ENCODE assay signal across 18 cellular contexts in genomic region chr13:90416938-90417337, GRCh38.
A peak's percentile ranks its signal among the peaks of the same experiment; 100 is the strongest.
DNase-seq lines count a peak whose midpoint lies in the region; ATAC-seq, FAIRE-seq and TF ChIP-seq lines count a peak whose summit lies in the region.
"Had no signal": no experiment of that assay in that cellular context is flagged by ENCODE, and none has a peak within 500 bp of the region (broad histone marks: within the 10 kb centered on the region; RNA-seq: fewer than 3 reads in every experiment).

No MANE protein-coding gene starts in this region.

- H3K27me3 ChIP-seq in A673 (replicated peaks; ENCODE audit: insufficient read depth, low read depth, low read length, poor library complexity) (no peaks in the 10 kb centered on the region), K562 (ENCODE audit: control insufficient read depth in 2 of 2, insufficient read depth in 2 of 2, low read length in 2 of 2) (no peaks in the 10 kb centered on the region)
- H3K27me3 ChIP-seq: SJCRH30 had no signal

- POLR2A ChIA-PET in A673 (lab: Charles Lee; ENCODE audit: low non-redundant PET) (no interaction called here), K562 (lab: Yijun Ruan, JAX) (no interaction called here)

- H3K4me1 ChIP-seq in A673 (ENCODE audit: insufficient read depth, low read length, poor library complexity, severe bottlenecking) (peaks cover 29% of the 10 kb centered on the region), K562 (replicated peaks in 1 of 2; ENCODE audit: control insufficient read depth in 2 of 2, insufficient read depth in 2 of 2, low read length in 2 of 2) (no peaks in the 10 kb centered on the region)

- H3K36me3 ChIP-seq in A673 (ENCODE audit: insufficient read depth, low read length, poor library complexity, severe bottlenecking) (no peaks in the 10 kb centered on the region), K562 (ENCODE audit: control insufficient read depth, insufficient read depth, low read length) (no peaks in the 10 kb centered on the region)
- H3K36me3 ChIP-seq: SJCRH30 had no signal

- H3K27ac ChIP-seq in A673 (ENCODE audit: low read depth, low read length, poor library complexity, severe bottlenecking): no peak overlapping the region
- H3K27ac ChIP-seq in K562 (ENCODE audit: extremely low read depth, low read depth, low read length): no peak overlapping the region
- H3K27ac ChIP-seq: SJCRH30 had no signal

- no peak overlapping the region for H3K4me2 ChIP-seq in K562 (ENCODE audit: insufficient read depth, low read length)

- H3K9me3 ChIP-seq in A673 (ENCODE audit: low read depth, low read length, poor library complexity, severe bottlenecking) (no peaks in the 10 kb centered on the region), K562 (replicated peaks; ENCODE audit: control insufficient read depth, insufficient read depth, low read depth, low read length) (peaks cover 3% of the 10 kb centered on the region; the same call in 1 of the 2 replicates)
- H3K9me3 ChIP-seq: SJCRH30 had no signal

- H3K4me3 Mint-ChIP-seq in nephron: no peak overlapping the region
- H3K4me3 Mint-ChIP-seq: CD4-positive, alpha-beta T cell had no signal

- H3K36me3 Mint-ChIP-seq in nephron (ENCODE audit: low read depth): no peaks in the 10 kb centered on the region

- ATAC-seq in K562: no peak
- no peak for ATAC-seq in HG02610 (IDR thresholded peaks at IDR 0.05; ENCODE audit: unreplicated experiment)

- no peak overlapping the region for H3K4me3 ChIP-seq in A673 (ENCODE audit: low read depth, low read length, poor library complexity, severe bottlenecking)
- no peak overlapping the region for H3K4me3 ChIP-seq in K562
- H3K4me3 ChIP-seq: SJCRH30 had no signal

- intact Hi-C loops in A673 (cut with micrococcal nuclease; ENCODE audit: unreplicated experiment): no loop called here
- intact Hi-C loops in K562 (cut with micrococcal nuclease): no loop called here

- no peaks in the 10 kb centered on the region for H4K20me1 ChIP-seq in K562 (replicated peaks; ENCODE audit: control insufficient read depth, insufficient read depth, low read length)

- no peak for TF ChIP-seq EP300 in K562 (IDR thresholded peaks at IDR 0.05; ENCODE audit: low read length)

- H3K27ac Mint-ChIP-seq in nephron: peak overlapping the region in 2 of 3 experiments; percentile 35 to 52
- H3K27ac Mint-ChIP-seq: CD4-positive, alpha-beta T cell had no signal

- no peaks in the 10 kb centered on the region for H3K9me1 ChIP-seq in K562 (ENCODE audit: control insufficient read depth, insufficient read depth, low read length)

- H2AFZ ChIP-seq in K562 (ENCODE audit: low read depth, low read length): no peak overlapping the region

- no peak overlapping the region for H3K9ac ChIP-seq in K562 (ENCODE audit: insufficient read depth in 1 of 2, low read depth in 2 of 2, low read length in 2 of 2)

- TF ChIP-seq CTCF in A673 (conservative IDR thresholded peaks at IDR 0.05; ENCODE audit: low read depth, low read length): no peak
- no peak for TF ChIP-seq CTCF in K562 (IDR thresholded peaks at IDR 0.05 in 2 of 3, conservative IDR thresholded peaks at IDR 0.05 in 1 of 3; ENCODE audit: insufficient read depth in 2 of 3, low read depth in 1 of 3, low read length in 3 of 3)
- TF ChIP-seq CTCF in nephron (IDR thresholded peaks at IDR 0.05; ENCODE audit: unreplicated experiment in 3 of 3): no peak

- in situ Hi-C loops in K562 (cut with MboI): no loop called here

- peaks cover 8% of the 10 kb centered on the region for H3K4me1 Mint-ChIP-seq in nephron

- DNase-seq in A673 (ENCODE audit: low spot score): peak; percentile 5
- DNase-seq in M059J (ENCODE audit: low read depth): peak; percentile 51
- DNase-seq in K562 (ENCODE audit: extremely low read depth in 1 of 4, low spot score in 3 of 4): no peak
- DNase-seq in NCI-H1048 (lab: John Stamatoyannopoulos, UW): no peak
- DNase-seq in NAMALWA (ENCODE audit: low spot score): no peak
- no peak for DNase-seq in iPS-NIHi11 (ENCODE audit: low spot score)
- DNase-seq: ACHN; CD4-positive, alpha-beta T cell; DMS79; NCI-H1092 treated with DMSO at 0.1 percent for 48 hours; NCI-H1694; NCI-H748 treated with DMSO at 0.1 percent for 48 hours; SJCRH30 had no signal

- CTCF ChIA-PET in A673 (lab: Charles Lee): no interaction called here
- CTCF ChIA-PET in K562 (lab: Yijun Ruan, JAX; ENCODE audit: low intra/inter-chr PET ratio): no interaction called here

- 2% methylated on average over 1 of the region's 1 CpG for WGBS in K562 (ENCODE audit: insufficient coverage, low coverage, missing lambda C conversion rate)

- no peaks in the 10 kb centered on the region for H3K9me3 Mint-ChIP-seq in nephron

- no peaks in the 10 kb centered on the region for H3K79me2 ChIP-seq in K562 (ENCODE audit: control insufficient read depth, insufficient read depth, low read length)

- no peak for FAIRE-seq in K562 (lab: Jason Lieb, UNC)
- FAIRE-seq: GM12891, HTR-8/SVneo, RCC 7860 had no signal

- TF ChIP-seq RAD21 in K562 (CRISPR knock-in tag; conservative IDR thresholded peaks at IDR 0.05 in 1 of 2, IDR thresholded peaks at IDR 0.05 in 1 of 2): no peak

- no peak for TF ChIP-seq POLR2A in K562 (conservative IDR thresholded peaks at IDR 0.05)

- H3K27me3 Mint-ChIP-seq in nephron (ENCODE audit: low read depth): no peaks in the 10 kb centered on the region
- H3K27me3 Mint-ChIP-seq: CD4-positive, alpha-beta T cell had no signal

- BruUV-seq in A673 (replicated peaks; lab: Mats Ljungman, UMichigan) (no TSS peak), K562 (replicated peaks; lab: Mats Ljungman, UMichigan) (no TSS peak)

TF ChIP-seq in K562, 482 proteins besides CTCF, POLR2A, EP300 and RAD21 (continues in another document):
- TF ChIP-seq GABPA (tag; conservative IDR thresholded peaks at IDR 0.05; ENCODE audit: low read depth) (no peak), XRCC3 (IDR thresholded peaks at IDR 0.05) (0 out of 2 replicates have a peak, but pooled peaks have one; percentile 41), NCOA2 (IDR thresholded peaks at IDR 0.05; ENCODE audit: partially characterized antibody in 2 of 2) (peak in 1 of 2 experiments; percentile 11), NUFIP1 (IDR thresholded peaks at IDR 0.05; ENCODE audit: partially characterized antibody) (no peak), ZMIZ1 (IDR thresholded peaks at IDR 0.05; ENCODE audit: low read depth in 2 of 2, low read length in 2 of 2) (no peak), TSHZ1 (CRISPR knock-in tag; IDR thresholded peaks at IDR 0.05) (no peak), ZFPM2 (CRISPR knock-in tag; IDR thresholded peaks at IDR 0.05) (no peak)

Comparison
In these comparisons a context has a peak if more than half of its experiments do, and no peak if none do; other contexts are left out.
1. DNase-seq: peak in A673 (single experiment) and M059J (single experiment); none in K562 (0 of 4), NCI-H1048 (single experiment), NAMALWA (single experiment) and iPS-NIHi11 (single experiment).